8 cellular contexts compared by ENCODE assay signal in the genomic region with DNA sequence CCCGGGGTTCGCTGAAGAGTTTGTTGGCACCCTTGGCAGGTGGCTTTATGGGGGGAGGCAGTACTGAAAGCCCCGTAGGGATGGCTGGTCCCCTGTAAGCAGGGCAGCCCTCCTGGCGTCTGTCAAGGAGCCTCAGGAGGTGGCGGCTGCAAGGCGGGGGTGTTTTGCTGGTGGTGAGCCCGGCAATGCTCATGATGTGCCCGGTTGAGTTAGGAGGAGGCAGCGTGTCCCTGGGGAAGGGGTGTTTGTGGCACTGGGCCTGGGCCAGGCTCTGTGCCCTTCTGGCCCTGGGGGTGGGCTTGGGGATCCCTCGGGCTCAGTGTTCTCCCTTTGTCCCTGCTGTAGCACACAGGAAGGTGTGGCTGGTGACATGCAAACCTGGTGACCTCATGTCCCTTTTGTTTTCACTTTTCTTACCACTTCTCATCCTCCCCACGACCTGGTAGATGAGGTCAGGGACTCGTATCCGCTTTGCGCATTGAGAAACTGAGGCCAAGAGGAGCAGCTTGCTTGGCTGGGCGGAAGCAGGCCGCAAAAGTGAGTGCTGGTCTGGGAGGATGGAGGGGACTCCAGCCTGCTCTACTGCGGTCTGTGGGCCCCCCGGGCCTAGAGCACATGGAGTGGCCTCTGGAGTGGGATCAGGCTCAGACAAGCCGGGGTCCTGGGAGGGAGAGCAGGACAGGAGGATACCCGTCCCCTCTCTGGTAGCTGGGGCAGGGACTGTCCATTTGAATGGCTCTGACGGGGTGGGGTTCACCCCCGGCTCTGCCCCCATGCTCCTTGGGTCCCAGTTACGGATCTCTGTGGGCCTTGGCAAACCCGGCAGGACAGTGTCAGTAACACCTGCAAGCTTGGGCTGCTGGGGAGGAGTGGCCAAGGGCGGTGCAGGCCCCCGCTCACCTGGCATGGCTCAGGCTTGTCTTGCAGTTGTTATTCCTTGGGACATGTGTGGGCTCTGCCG. TPM values are rescaled to one million over a fixed set of nuclear protein-coding genes. Genes with fewer than 3 reads are reported as not detected.
DNase-seq lines count a peak whose midpoint lies in the region; ATAC-seq and TF ChIP-seq lines count a peak whose summit lies in the region.

No MANE protein-coding gene starts in this region.

- no peak overlapping the region for H2AFZ ChIP-seq in DND-41 (ENCODE audit: low read depth, low read length)

- H3K9ac ChIP-seq in DND-41 (ENCODE audit: low read depth, low read length): peak overlapping the region; percentile 75; the same call in 1 of the 2 replicates

- H3K36me3 ChIP-seq in DND-41 (ENCODE audit: insufficient read depth, low read length) (peaks cover 4% of the 10 kb centered on the region; the same call in 1 of the 2 replicates), HEK293 (ENCODE audit: control insufficient read depth in 2 of 2, insufficient read depth in 1 of 2, low read length in 2 of 2) (peaks cover 0 to under 1% of the 10 kb centered on the region in 2 experiments; a peak in 1 of 3 replicates)

- no peaks in the 10 kb centered on the region for H3K9me3 ChIP-seq in DND-41 (ENCODE audit: insufficient read depth, low read length, severe bottlenecking)
- H3K9me3 ChIP-seq in HEK293 (ENCODE audit: control insufficient read depth, insufficient read depth, low read depth, low read length): no peaks in the 10 kb centered on the region

- 0 out of 2 replicates have a peak overlapping the region, but pooled peaks have one; percentile 7 for H3K27ac ChIP-seq in DND-41 (ENCODE audit: low read length)
- no peak overlapping the region for H3K27ac ChIP-seq in HEK293 (ENCODE audit: extremely low read depth, low read depth, low read length)
- peak overlapping the region; percentile 37 for H3K27ac ChIP-seq in angular gyrus (ENCODE audit: low read depth, low read length)

- no peak for ATAC-seq in DND-41 (ENCODE audit: insufficient read depth, low read depth)
- no peak for ATAC-seq in GM21526 (IDR thresholded peaks at IDR 0.05; ENCODE audit: low FRiP score, unreplicated experiment)

- H4K20me1 ChIP-seq in DND-41 (ENCODE audit: insufficient read depth, low read length): peaks cover 61% of the 10 kb centered on the region

- H3K27ac Mint-ChIP-seq in neural crest cell (ENCODE audit: unreplicated experiment): no peak overlapping the region

- H3K4me3 Mint-ChIP-seq in neural crest cell: peak overlapping the region; percentile 95

- H3K79me2 ChIP-seq in DND-41 (ENCODE audit: insufficient read depth, low read length): peaks cover 57% of the 10 kb centered on the region

- H3K9me3 Mint-ChIP-seq in neural crest cell: no peaks in the 10 kb centered on the region

- TF ChIP-seq CTCF in DND-41 (IDR thresholded peaks at IDR 0.05; ENCODE audit: borderline replicate concordance, extremely low read depth, low read length, poor library complexity, severe bottlenecking) (no peak), HEK293 (tag by site-specific recombination; IDR thresholded peaks at IDR 0.05) (no peak), neural crest cell (conservative IDR thresholded peaks at IDR 0.05) (no peak)

- POLR2A ChIA-PET in HEK293 (lab: Yijun Ruan, JAX): no interaction called here

- H3K4me1 ChIP-seq in DND-41 (ENCODE audit: insufficient read depth, low read length) (peaks cover 60% of the 10 kb centered on the region), HEK293 (ENCODE audit: control insufficient read depth, insufficient read depth, low read length) (peaks cover 6% of the 10 kb centered on the region)

- H3K36me3 Mint-ChIP-seq in neural crest cell (ENCODE audit: low read depth): no peaks in the 10 kb centered on the region

- H3K4me1 Mint-ChIP-seq in neural crest cell: peaks cover 33% of the 10 kb centered on the region

- H3K27me3 Mint-ChIP-seq in neural crest cell (ENCODE audit: low read depth): peaks cover 2% of the 10 kb centered on the region

- DNase-seq in DND-41 (no peak), neural crest cell (ENCODE audit: low read depth, low spot score) (no peak), RKO (ENCODE audit: low spot score) (no peak), cerebellum (ENCODE audit: low spot score) (no peak), SHP77 treated with DMSO at 0.1 percent for 48 hours (lab: John Stamatoyannopoulos, UW) (no peak)

- H3K4me3 ChIP-seq in DND-41 (ENCODE audit: low read depth in 1 of 2, low read length in 2 of 2): peak overlapping the region in 1 of 2 experiments; percentile 76; a peak in 2 of 4 replicates
- H3K4me3 ChIP-seq in HEK293 (ENCODE audit: low read depth, low read length): no peak overlapping the region

- no peaks in the 10 kb centered on the region for H3K27me3 ChIP-seq in DND-41 (ENCODE audit: insufficient read depth, low read length, poor library complexity)

- peak overlapping the region; percentile 94 for H3K4me2 ChIP-seq in DND-41 (ENCODE audit: insufficient read depth, low read length)

- CTCF ChIA-PET in HEK293 (lab: Yijun Ruan, JAX): no interaction called here

TF ChIP-seq in HEK293, 187 proteins besides CTCF, POLR2A, EP300 and RAD21:
- TF ChIP-seq ZNF658 (tag by site-specific recombination; IDR thresholded peaks at IDR 0.05) (no peak), ZBTB8A (tag by site-specific recombination; IDR thresholded peaks at IDR 0.05) (peak; percentile 37; the same call in 1 of the 2 replicates), ZNF2 (tag by site-specific recombination; IDR thresholded peaks at IDR 0.05) (no peak), ZNF843 (tag by site-specific recombination; IDR thresholded peaks at IDR 0.05) (no peak), ZIC2 (tag by site-specific recombination; IDR thresholded peaks at IDR 0.05) (peak; percentile 48), ZNF600 (tag by site-specific recombination; IDR thresholded peaks at IDR 0.05) (peak; percentile 11; the same call in 1 of the 2 replicates), GLIS1 (tag by site-specific recombination; IDR thresholded peaks at IDR 0.05) (0 out of 2 replicates have a peak, but pooled peaks have one; percentile 6), ZNF701 (tag by site-specific recombination; IDR thresholded peaks at IDR 0.05) (no peak), ZNF274 (IDR thresholded peaks at IDR 0.05; ENCODE audit: low read length) (no peak), ZNF274 (tag by site-specific recombination; IDR thresholded peaks at IDR 0.05; ENCODE audit: borderline replicate concordance) (no peak), ZNF585B (tag by site-specific recombination; IDR thresholded peaks at IDR 0.05) (no peak), ZNF558 (tag by site-specific recombination; IDR thresholded peaks at IDR 0.05) (no peak), ZNF354C (tag by site-specific recombination; IDR thresholded peaks at IDR 0.05; ENCODE audit: borderline replicate concordance, low read depth) (no peak), GLIS2 (tag by site-specific recombination; IDR thresholded peaks at IDR 0.05) (peak; percentile 33; the same call in 1 of the 2 replicates), ZNF248 (tag by site-specific recombination; IDR thresholded peaks at IDR 0.05) (no peak), YY1 (tag by site-specific recombination; IDR thresholded peaks at IDR 0.05) (no peak)
- TF ChIP-seq, protein P1, sequence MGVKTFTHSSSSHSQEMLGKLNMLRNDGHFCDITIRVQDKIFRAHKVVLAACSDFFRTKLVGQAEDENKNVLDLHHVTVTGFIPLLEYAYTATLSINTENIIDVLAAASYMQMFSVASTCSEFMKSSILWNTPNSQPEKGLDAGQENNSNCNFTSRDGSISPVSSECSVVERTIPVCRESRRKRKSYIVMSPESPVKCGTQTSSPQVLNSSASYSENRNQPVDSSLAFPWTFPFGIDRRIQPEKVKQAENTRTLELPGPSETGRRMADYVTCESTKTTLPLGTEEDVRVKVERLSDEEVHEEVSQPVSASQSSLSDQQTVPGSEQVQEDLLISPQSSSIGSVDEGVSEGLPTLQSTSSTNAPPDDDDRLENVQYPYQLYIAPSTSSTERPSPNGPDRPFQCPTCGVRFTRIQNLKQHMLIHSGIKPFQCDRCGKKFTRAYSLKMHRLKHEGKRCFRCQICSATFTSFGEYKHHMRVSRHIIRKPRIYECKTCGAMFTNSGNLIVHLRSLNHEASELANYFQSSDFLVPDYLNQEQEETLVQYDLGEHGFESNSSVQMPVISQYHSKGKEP (tag by site-specific recombination; IDR thresholded peaks at IDR 0.05): no peak
- TF ChIP-seq, protein P2, sequence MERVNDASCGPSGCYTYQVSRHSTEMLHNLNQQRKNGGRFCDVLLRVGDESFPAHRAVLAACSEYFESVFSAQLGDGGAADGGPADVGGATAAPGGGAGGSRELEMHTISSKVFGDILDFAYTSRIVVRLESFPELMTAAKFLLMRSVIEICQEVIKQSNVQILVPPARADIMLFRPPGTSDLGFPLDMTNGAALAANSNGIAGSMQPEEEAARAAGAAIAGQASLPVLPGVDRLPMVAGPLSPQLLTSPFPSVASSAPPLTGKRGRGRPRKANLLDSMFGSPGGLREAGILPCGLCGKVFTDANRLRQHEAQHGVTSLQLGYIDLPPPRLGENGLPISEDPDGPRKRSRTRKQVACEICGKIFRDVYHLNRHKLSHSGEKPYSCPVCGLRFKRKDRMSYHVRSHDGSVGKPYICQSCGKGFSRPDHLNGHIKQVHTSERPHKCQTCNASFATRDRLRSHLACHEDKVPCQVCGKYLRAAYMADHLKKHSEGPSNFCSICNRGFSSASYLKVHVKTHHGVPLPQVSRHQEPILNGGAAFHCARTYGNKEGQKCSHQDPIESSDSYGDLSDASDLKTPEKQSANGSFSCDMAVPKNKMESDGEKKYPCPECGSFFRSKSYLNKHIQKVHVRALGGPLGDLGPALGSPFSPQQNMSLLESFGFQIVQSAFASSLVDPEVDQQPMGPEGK (tag by site-specific recombination; IDR thresholded peaks at IDR 0.05): no peak
- TF ChIP-seq, protein P3, sequence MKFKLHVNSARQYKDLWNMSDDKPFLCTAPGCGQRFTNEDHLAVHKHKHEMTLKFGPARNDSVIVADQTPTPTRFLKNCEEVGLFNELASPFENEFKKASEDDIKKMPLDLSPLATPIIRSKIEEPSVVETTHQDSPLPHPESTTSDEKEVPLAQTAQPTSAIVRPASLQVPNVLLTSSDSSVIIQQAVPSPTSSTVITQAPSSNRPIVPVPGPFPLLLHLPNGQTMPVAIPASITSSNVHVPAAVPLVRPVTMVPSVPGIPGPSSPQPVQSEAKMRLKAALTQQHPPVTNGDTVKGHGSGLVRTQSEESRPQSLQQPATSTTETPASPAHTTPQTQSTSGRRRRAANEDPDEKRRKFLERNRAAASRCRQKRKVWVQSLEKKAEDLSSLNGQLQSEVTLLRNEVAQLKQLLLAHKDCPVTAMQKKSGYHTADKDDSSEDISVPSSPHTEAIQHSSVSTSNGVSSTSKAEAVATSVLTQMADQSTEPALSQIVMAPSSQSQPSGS (tag by site-specific recombination; IDR thresholded peaks at IDR 0.05; ENCODE audit: low read depth): 0 out of 2 replicates have a peak, but pooled peaks have one; percentile 33

RNA-seq across cellular contexts. Expression of a gene that starts 2.2 kb away (rescaled TPM):
- total RNA-seq in neural crest cell: 89.4 and 93.5 TPM in 2 replicates
- 130 TPM for total RNA-seq in cerebellum
